ENCODE assay signal across 1 cellular context in genomic region chr2:38076250-38076709, GRCh38.
TF ChIP-seq lines count a peak whose summit lies in the region.

No MANE protein-coding gene starts in this region.

TF ChIP-seq in HepG2, 621 proteins besides CTCF, POLR2A, EP300 and RAD21 (continued from another document):
- no peak for TF ChIP-seq ZNF512 (CRISPR knock-in tag; IDR thresholded peaks at IDR 0.05)
- TF ChIP-seq ZHX1 (CRISPR knock-in tag; IDR thresholded peaks at IDR 0.05; ENCODE audit: low read depth): 0 out of 2 replicates have a peak, but pooled peaks have one; percentile 3
- no peak for TF ChIP-seq DMTF1 (CRISPR knock-in tag; IDR thresholded peaks at IDR 0.05)
- TF ChIP-seq ZBTB43 (CRISPR knock-in tag; conservative IDR thresholded peaks at IDR 0.05): no peak
- no peak for TF ChIP-seq ZNF564 (CRISPR knock-in tag; IDR thresholded peaks at IDR 0.05)
- TF ChIP-seq BCLAF1 (IDR thresholded peaks at IDR 0.05): no peak
- no peak for TF ChIP-seq JUND (CRISPR knock-in tag; IDR thresholded peaks at IDR 0.05)
- no peak for TF ChIP-seq ETV5 (CRISPR knock-in tag; IDR thresholded peaks at IDR 0.05; ENCODE audit: borderline replicate concordance)
- TF ChIP-seq ZNF501 (CRISPR knock-in tag; IDR thresholded peaks at IDR 0.05): 0 out of 2 replicates have a peak, but pooled peaks have one; percentile 6
- no peak for TF ChIP-seq CBX2 (IDR thresholded peaks at IDR 0.05; ENCODE audit: low read depth, low read length)
- TF ChIP-seq CBX2 (CRISPR knock-in tag; IDR thresholded peaks at IDR 0.05; ENCODE audit: low read depth): 0 out of 2 replicates have a peak, but pooled peaks have one; percentile 45
- TF ChIP-seq ZSCAN31 (CRISPR knock-in tag; IDR thresholded peaks at IDR 0.05; ENCODE audit: low read depth): no peak
- no peak for TF ChIP-seq NFYB (CRISPR knock-in tag; IDR thresholded peaks at IDR 0.05)
- TF ChIP-seq STAT6 (CRISPR knock-in tag; IDR thresholded peaks at IDR 0.05; ENCODE audit: borderline replicate concordance): no peak
- TF ChIP-seq ZNF883 (CRISPR knock-in tag; IDR thresholded peaks at IDR 0.05; ENCODE audit: not compliant biosample characterization): peak; percentile 32
- peak; percentile 65 for TF ChIP-seq ZBTB33 (CRISPR knock-in tag; IDR thresholded peaks at IDR 0.05)
- TF ChIP-seq MYPOP (CRISPR knock-in tag; IDR thresholded peaks at IDR 0.05): 0 out of 2 replicates have a peak, but pooled peaks have one; percentile 23
